Comparison of ENCODE assay signal across 1 cellular context in the genomic region with DNA sequence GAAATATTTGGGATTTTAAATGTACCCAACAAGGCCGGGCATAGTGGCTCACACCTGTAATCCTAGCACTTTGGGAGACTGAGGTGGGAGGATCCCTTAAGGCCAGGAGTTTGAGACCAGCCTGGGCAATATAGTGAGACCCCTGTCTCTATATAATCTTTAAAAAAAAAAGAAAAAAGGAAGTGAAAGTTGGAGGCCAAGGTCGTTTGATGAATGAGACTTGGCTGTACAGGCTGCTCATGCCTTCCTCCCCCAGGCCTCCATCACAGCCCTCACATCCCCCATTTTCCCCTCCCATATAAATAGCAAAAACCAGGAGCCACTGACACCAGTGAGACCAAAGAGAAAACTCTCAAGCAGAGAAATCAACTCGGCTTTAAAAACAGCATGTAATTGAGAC.
TF ChIP-seq lines count a peak whose summit lies in the region.

No MANE protein-coding gene starts in this region.

TF ChIP-seq in K562, 482 proteins besides CTCF, POLR2A, EP300 and RAD21:
- TF ChIP-seq SPI1 (IDR thresholded peaks at IDR 0.05; ENCODE audit: borderline replicate concordance, low read depth, low read length) (peak; percentile 30; the same call in 1 of the 2 replicates), FOXJ2 (tag; IDR thresholded peaks at IDR 0.05) (no peak), ZNF146 (CRISPR knock-in tag; IDR thresholded peaks at IDR 0.05; ENCODE audit: unreplicated experiment) (no peak), C11orf30 (IDR thresholded peaks at IDR 0.05; ENCODE audit: low read depth) (no peak)
